Comparison of ENCODE assay signal across 35 cellular contexts in genomic region chr2:161430416-161430815, GRCh38. TPM values are rescaled to one million over a fixed set of nuclear protein-coding genes. Genes with fewer than 3 reads are reported as not detected.
"Had no signal": no experiment of that assay in that cellular context is flagged by ENCODE, and none has a peak within 500 bp of the region (broad histone marks: within the 10 kb centered on the region; RNA-seq: fewer than 3 reads in every experiment).

No MANE protein-coding gene starts in this region.

- H3K4me3 Mint-ChIP-seq: immature natural killer cell; naive thymus-derived CD8-positive, alpha-beta T cell; nephron; neural crest cell; stimulated activated memory B cell treated with anti-CD40 and anti-IgM and Interleukin-4, amounts not matched to agents 10 μg/mL and 1 μg/mL and 100 μg/mL, for 72 hours; stimulated activated naive CD8-positive, alpha-beta T cell treated with anti-CD3 and anti-CD28 coated beads, Interleukin-15, amount 100 ng/mL, for 72 hours had no signal

- H3K4me3 ChIP-seq: left lung, lower lobe of right lung, right atrium auricular region, right lobe of liver, smooth muscle cell, testis, thyroid gland, transverse colon, upper lobe of left lung, vagina had no signal

- H3K9me3 Mint-ChIP-seq: neural crest cell; stimulated activated memory B cell treated with anti-CD40 and anti-IgM and Interleukin-4, amounts not matched to agents 10 μg/mL and 1 μg/mL and 100 μg/mL, for 72 hours; stimulated activated naive CD8-positive, alpha-beta T cell treated with anti-CD3 and anti-CD28 coated beads, Interleukin-15, amount 100 ng/mL, for 72 hours had no signal

- ATAC-seq: left colon; left lung; lower lobe of right lung; naive thymus-derived CD8-positive, alpha-beta T cell; right lobe of liver; stimulated activated memory B cell treated with anti-CD40 and anti-IgM and Interleukin-4, amounts not matched to agents 10 μg/mL and 1 μg/mL and 100 μg/mL, for 72 hours; stimulated activated naive CD8-positive, alpha-beta T cell treated with anti-CD3 and anti-CD28 coated beads, Interleukin-15, amount 100 ng/mL, for 72 hours had no signal

- H3K27ac ChIP-seq: left lung, lower lobe of right lung, parathyroid adenoma, right atrium auricular region, right lobe of liver, testis, thyroid gland, transverse colon, upper lobe of left lung, vagina had no signal

- H3K4me1 ChIP-seq: parathyroid adenoma, right lobe of liver, testis had no signal

- DNase-seq: hypothalamus; immature natural killer cell; kidney; left colon; left lung; lower lobe of right lung; mammary epithelial cell; mesenchymal stem cell; naive thymus-derived CD8-positive, alpha-beta T cell; nucleus accumbens; right lobe of liver; stimulated activated CD4-positive, alpha-beta T cell treated with anti-CD3 and anti-CD28 coated beads, Interleukin-1b, Interleukin-23, amount 100 ng/mL, for 48 hours; stimulated activated CD4-positive, alpha-beta T cell treated with anti-CD3 and anti-CD28 coated beads, Interleukin-2, amount 100 ng/mL, for 48 hours; stimulated activated CD4-positive, alpha-beta T cell treated with anti-CD3 and anti-CD28 coated beads, Interleukin-4, amount 100 ng/mL, for 4 hours; stimulated activated CD8-positive, alpha-beta memory T cell treated with anti-CD3 and anti-CD28 coated beads, Interleukin-4, amount 100 ng/mL, for 48 hours; stimulated activated naive CD4-positive, alpha-beta T cell treated with Interleukin-2 at 50 U/mL for 16 hours; stimulated activated naive CD8-positive, alpha-beta T cell treated with anti-CD3 and anti-CD28 coated beads, Interleukin-15, amount 100 ng/mL, for 72 hours; substantia nigra; testis; thyroid gland; transverse colon; upper lobe of left lung had no signal

- H3K79me2 ChIP-seq: parathyroid adenoma had no signal

- H3K36me3 ChIP-seq: left lung, lower lobe of right lung, right atrium auricular region, right lobe of liver, thyroid gland, transverse colon, upper lobe of left lung, vagina had no signal

- H3K9ac ChIP-seq: parathyroid adenoma had no signal

- H2AFZ ChIP-seq: parathyroid adenoma had no signal

- H3K36me3 Mint-ChIP-seq: stimulated activated memory B cell treated with anti-CD40 and anti-IgM and Interleukin-4, amounts not matched to agents 10 μg/mL and 1 μg/mL and 100 μg/mL, for 72 hours had no signal

- H3K27ac Mint-ChIP-seq: immature natural killer cell; naive thymus-derived CD8-positive, alpha-beta T cell; nephron; progenitor cell of endocrine pancreas; stimulated activated memory B cell treated with anti-CD40 and anti-IgM and Interleukin-4, amounts not matched to agents 10 μg/mL and 1 μg/mL and 100 μg/mL, for 72 hours; stimulated activated naive CD8-positive, alpha-beta T cell treated with anti-CD3 and anti-CD28 coated beads, Interleukin-15, amount 100 ng/mL, for 72 hours had no signal

- FAIRE-seq: islet of Langerhans, kidney had no signal

- H3K9me3 ChIP-seq: lower lobe of right lung, right lobe of liver, testis, thyroid gland, transverse colon, upper lobe of left lung, vagina had no signal

- H3K4me2 ChIP-seq: smooth muscle cell had no signal

- H3K27me3 ChIP-seq: testis had no signal

RNA-seq across cellular contexts. Expression of gene TBR1, which starts 14.3 kb away (rescaled TPM):
- total RNA-seq: kidney; left colon; lower lobe of right lung; mucosa of gallbladder; naive thymus-derived CD8-positive, alpha-beta T cell; progenitor cell of endocrine pancreas; right atrium auricular region; right lobe of liver; skeletal muscle tissue; transverse colon; upper lobe of left lung; vagina had no signal
- polyA plus RNA-seq: immature natural killer cell; liver; mammary epithelial cell; naive thymus-derived CD8-positive, alpha-beta T cell; smooth muscle cell; urinary bladder had no signal
